Comparison of ENCODE assay signal across 8 cellular contexts in the genomic region with DNA sequence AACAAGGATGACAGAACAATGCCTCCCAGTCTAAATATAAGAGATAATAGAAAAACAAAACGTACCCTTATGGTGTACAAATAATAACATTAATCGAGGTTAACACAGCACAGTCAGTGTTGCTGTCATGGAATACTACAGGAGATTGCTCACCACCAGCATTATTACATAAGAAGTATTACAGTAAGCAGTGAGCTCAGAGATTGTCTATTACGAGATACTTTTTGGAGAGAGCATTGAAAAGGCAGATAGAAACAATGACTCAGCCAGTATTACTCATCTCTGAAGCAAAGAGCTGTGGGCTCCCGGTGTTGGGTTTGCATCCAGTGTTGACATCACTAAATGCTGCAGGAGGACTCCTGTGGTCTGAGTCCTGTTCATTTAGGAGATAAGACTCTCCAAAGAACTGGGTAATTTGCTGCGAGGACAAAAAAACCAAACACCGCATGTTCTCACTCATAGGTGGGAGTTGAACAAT.
DNase-seq lines count a peak whose midpoint lies in the region; ATAC-seq and TF ChIP-seq lines count a peak whose summit lies in the region.

No MANE protein-coding gene starts in this region.

- peak; percentile 47 for DNase-seq in Caki2 (ENCODE audit: low read depth)
- peak; percentile 48 for DNase-seq in amniotic epithelial cell (ENCODE audit: low read depth)
- DNase-seq in mucosa of descending colon = no peak
- DNase-seq in activated gamma-delta T cell treated with Interleukin-2 at 50 U/mL for 16 hours = no peak
- no peak for DNase-seq in testis
- DNase-seq in stimulated activated naive CD4-positive, alpha-beta T cell (lab: John Stamatoyannopoulos, UW) = no peak

- peak; percentile 43 for ATAC-seq in GM19455 (IDR thresholded peaks at IDR 0.05; ENCODE audit: unreplicated experiment)
- ATAC-seq in HG03469 (IDR thresholded peaks at IDR 0.05; ENCODE audit: unreplicated experiment) = peak; percentile 49
- peak; percentile 34 for ATAC-seq in mucosa of descending colon

- H3K36me3 ChIP-seq in mucosa of descending colon (ENCODE audit: low read depth) (no peaks in the 10 kb centered on the region), testis (ENCODE audit: low read depth, missing control alignments) (no peaks in the 10 kb centered on the region)

- H3K4me3 ChIP-seq in mucosa of descending colon = no peak overlapping the region
- no peak overlapping the region for H3K4me3 ChIP-seq in testis

- 41 to 43% methylated on average over 6 of the region's 6 CpGs for WGBS in testis, 2 donors

- no peak overlapping the region for H3K27ac ChIP-seq in testis

- TF ChIP-seq CTCF in mucosa of descending colon (IDR thresholded peaks at IDR 0.05) = no peak
- no peak for TF ChIP-seq CTCF in testis (IDR thresholded peaks at IDR 0.05)

- H3K27me3 ChIP-seq in testis = no peaks in the 10 kb centered on the region

- intact Hi-C loops in mucosa of descending colon (cut with DNase I, micrococcal nuclease) = no loop called here
- intact Hi-C loops in testis (cut with DNase I; ENCODE audit: low total_unique reads) = no loop called here

- no peak for TF ChIP-seq POLR2A in testis (IDR thresholded peaks at IDR 0.05)

- H3K9me3 ChIP-seq in mucosa of descending colon (no peaks in the 10 kb centered on the region), testis (no peaks in the 10 kb centered on the region)

- H3K4me1 ChIP-seq in mucosa of descending colon (ENCODE audit: low read depth) (no peaks in the 10 kb centered on the region), testis (no peaks in the 10 kb centered on the region)

- in situ Hi-C loops in Caki2 (cut with HindIII; ENCODE audit: low pct_unique_long_range_greater_than_20kb, low sequenced_read_pairs) = no loop called here

Comparison
In these comparisons a context has a peak if more than half of its experiments do, and no peak if none do; other contexts are left out.
1. DNase-seq: peak in Caki2 (single experiment) and amniotic epithelial cell (single experiment); none in mucosa of descending colon (0 of 3), activated gamma-delta T cell treated with Interleukin-2 at 50 U/mL for 16 hours (single experiment), testis (single experiment) and stimulated activated naive CD4-positive, alpha-beta T cell (0 of 6).
2. Peak in every context shown above with its lines, with median percentiles within 50 percentile points of each other: ATAC-seq.